Comparison of ENCODE assay signal across 19 cellular contexts in the genomic region with DNA sequence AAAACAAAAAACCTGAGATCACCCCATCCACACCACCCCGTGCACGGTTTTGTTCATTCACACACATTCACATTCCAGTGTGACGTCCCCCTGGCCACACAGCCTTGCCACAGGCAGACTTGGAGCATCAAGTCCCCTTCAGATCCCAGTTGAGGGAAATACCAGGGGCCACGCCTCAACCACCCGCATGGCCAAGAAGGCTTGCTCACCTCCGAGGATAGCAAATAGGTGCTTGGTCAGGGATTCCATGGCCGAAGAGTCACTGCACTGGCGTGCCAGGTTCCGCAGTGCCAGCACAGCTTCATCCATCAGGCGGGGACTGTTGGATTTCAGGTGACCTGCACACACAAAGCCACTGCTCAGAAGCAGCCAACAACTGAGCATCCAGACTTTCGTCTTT.
"Had no signal": no experiment of that assay in that cellular context is flagged by ENCODE, and none has a peak within 500 bp of the region (broad histone marks: within the 10 kb centered on the region; RNA-seq: fewer than 3 reads in every experiment).

No MANE protein-coding gene starts in this region.

- H2AFZ ChIP-seq: hepatocyte, parathyroid adenoma had no signal

- ATAC-seq: effector memory CD8-positive, alpha-beta T cell; foreskin keratinocyte; sciatic nerve had no signal

- H3K4me2 ChIP-seq: hepatocyte had no signal

- H3K4me1 Mint-ChIP-seq: nephron had no signal

- H3K9ac ChIP-seq: parathyroid adenoma had no signal

- H3K27ac Mint-ChIP-seq: dendritic cell treated with granulocyte-macrophage colony-stimulating factor and Interleukin-4, amounts not matched to agents 40 ng/mL and 50 ng/mL, for 4 days; effector memory CD8-positive, alpha-beta T cell; nephron had no signal

- H3K9me3 Mint-ChIP-seq: dendritic cell treated with granulocyte-macrophage colony-stimulating factor and Interleukin-4, amounts not matched to agents 40 ng/mL and 50 ng/mL, for 4 days; effector memory CD8-positive, alpha-beta T cell; naive B cell; nephron had no signal

- H3K36me3 ChIP-seq: uterus had no signal

- H3K27ac ChIP-seq: foreskin keratinocyte, hepatocyte, parathyroid adenoma, prostate gland, skin epidermis, upper lobe of left lung, uterus had no signal

- H3K27me3 Mint-ChIP-seq: dendritic cell treated with granulocyte-macrophage colony-stimulating factor and Interleukin-4, amounts not matched to agents 40 ng/mL and 50 ng/mL, for 4 days; effector memory CD8-positive, alpha-beta T cell; naive B cell had no signal

- H3K4me3 Mint-ChIP-seq: dendritic cell treated with granulocyte-macrophage colony-stimulating factor and Interleukin-4, amounts not matched to agents 40 ng/mL and 50 ng/mL, for 4 days; effector memory CD8-positive, alpha-beta T cell; naive B cell; nephron had no signal

- H3K4me3 ChIP-seq: hepatocyte, prostate gland, skin epidermis, upper lobe of left lung, uterus had no signal

- H3K9me3 ChIP-seq: prostate gland, upper lobe of left lung, uterus had no signal

- H3K27me3 ChIP-seq: foreskin keratinocyte, hepatocyte, upper lobe of left lung, uterus had no signal

- DNase-seq: effector memory CD8-positive, alpha-beta T cell; erythroblast; foreskin keratinocyte; head of caudate nucleus; kidney; mesendoderm; naive B cell; retina; stimulated activated CD4-positive, alpha-beta T cell treated with anti-CD3 and anti-CD28 coated beads, Interleukin-12 subunit alpha, Interleukin-12 subunit beta, amount 100 ng/mL, for 4 hours; stimulated activated naive CD4-positive, alpha-beta T cell treated with Interleukin-2 at 50 U/mL for 16 hours; upper lobe of left lung; uterus had no signal

- H3K4me1 ChIP-seq: foreskin keratinocyte, parathyroid adenoma, prostate gland, upper lobe of left lung, uterus had no signal
